In genomic region chr2:115413796-115414195, GRCh38 we compare ENCODE assay signal across 14 cellular contexts.
DNase-seq lines count a peak whose midpoint lies in the region; ATAC-seq and TF ChIP-seq lines count a peak whose summit lies in the region.
"Had no signal": no experiment of that assay in that cellular context is flagged by ENCODE, and none has a peak within 500 bp of the region (broad histone marks: within the 10 kb centered on the region; RNA-seq: fewer than 3 reads in every experiment).

No MANE protein-coding gene starts in this region.

- peak; percentile 38 for DNase-seq in NCI-H460 (ENCODE audit: extremely low read depth, low read depth)
- DNase-seq in astrocyte of the hippocampus (ENCODE audit: low read depth, low spot score): peak; percentile 10
- DNase-seq in mesenchymal stem cell: peak; percentile 11
- DNase-seq in smooth muscle cell (lab: John Stamatoyannopoulos, UW; ENCODE audit: unreplicated experiment): no peak
- no peak for DNase-seq in G401 (ENCODE audit: low spot score)
- DNase-seq in endodermal cell: no peak
- DNase-seq: Calu3; CD8-positive, alpha-beta T cell; DMS79 treated with DMSO at 0.1 percent for 48 hours had no signal

- H2AK5ac ChIP-seq in mesenchymal stem cell (ENCODE audit: low read length, severe bottlenecking): no peak overlapping the region

- no peak overlapping the region for H2BK120ac ChIP-seq in mesenchymal stem cell (ENCODE audit: low read depth, low read length)

- TF ChIP-seq CTCF in smooth muscle cell (IDR thresholded peaks at IDR 0.05; ENCODE audit: borderline replicate concordance, insufficient read depth, poor library complexity, severe bottlenecking) (no peak), endodermal cell (conservative IDR thresholded peaks at IDR 0.05) (no peak)

- H3K14ac ChIP-seq in mesenchymal stem cell (ENCODE audit: low read length in 2 of 2): no peak overlapping the region

- no peak overlapping the region for H2BK15ac ChIP-seq in mesenchymal stem cell (ENCODE audit: low read depth, poor library complexity, severe bottlenecking)

- no peaks in the 10 kb centered on the region for H3K79me2 ChIP-seq in smooth muscle cell (ENCODE audit: low read depth)

- no peak overlapping the region for H3K27ac Mint-ChIP-seq in endodermal cell
- H3K27ac Mint-ChIP-seq: B cell; CD8-positive, alpha-beta T cell had no signal

- H3K4me1 ChIP-seq in mesenchymal stem cell (ENCODE audit: control insufficient read depth, insufficient read depth, low read depth, low read length) (no peaks in the 10 kb centered on the region), smooth muscle cell (ENCODE audit: low read depth) (peaks cover 6% of the 10 kb centered on the region), endodermal cell (ENCODE audit: control insufficient read depth, insufficient read depth, low read length) (no peaks in the 10 kb centered on the region)
- H3K4me1 ChIP-seq: BLaER1 treated with 17β-estradiol and CSF1 and Interleukin-3, amounts not matched to agents 10 nM and 100 nM; HAP-1 had no signal

- H3K9ac ChIP-seq in mesenchymal stem cell (ENCODE audit: low read length) (no peak overlapping the region), smooth muscle cell (ENCODE audit: low read depth) (peak overlapping the region; percentile 12), endodermal cell (ENCODE audit: extremely low read depth, low read length, poor library complexity, severe bottlenecking) (no peak overlapping the region)
- H3K9ac ChIP-seq: BLaER1 treated with 17β-estradiol and CSF1 and Interleukin-3, amounts not matched to agents 10 nM and 100 nM had no signal

- in situ Hi-C loops in G401 (cut with HindIII; ENCODE audit: low sequenced_read_pairs): no loop called here

- no peaks in the 10 kb centered on the region for H3K4me1 Mint-ChIP-seq in endodermal cell
- H3K4me1 Mint-ChIP-seq: B cell had no signal

- no peak overlapping the region for H3K4me3 ChIP-seq in mesenchymal stem cell (ENCODE audit: insufficient read depth in 1 of 2, low read depth in 1 of 2, low read length in 2 of 2)
- H3K4me3 ChIP-seq in smooth muscle cell: no peak overlapping the region
- no peak overlapping the region for H3K4me3 ChIP-seq in endodermal cell (ENCODE audit: low read length)
- H3K4me3 ChIP-seq: BLaER1 treated with 17β-estradiol and CSF1 and Interleukin-3, amounts not matched to agents 10 nM and 100 nM; HAP-1 had no signal

- H3K27me3 Mint-ChIP-seq in endodermal cell (ENCODE audit: insufficient read depth): no peaks in the 10 kb centered on the region
- H3K27me3 Mint-ChIP-seq: B cell had no signal

- no peaks in the 10 kb centered on the region for H3K79me1 ChIP-seq in mesenchymal stem cell (replicated peaks; ENCODE audit: low read length, poor library complexity, severe bottlenecking)

- H3K4me3 Mint-ChIP-seq in endodermal cell: no peak overlapping the region
- H3K4me3 Mint-ChIP-seq: B cell; CD8-positive, alpha-beta T cell had no signal

- H3K27me3 ChIP-seq in mesenchymal stem cell (ENCODE audit: control insufficient read depth in 1 of 2, insufficient read depth in 1 of 2, low read length in 2 of 2): no peaks in the 10 kb centered on the region
- no peaks in the 10 kb centered on the region for H3K27me3 ChIP-seq in smooth muscle cell (ENCODE audit: low read depth)
- no peaks in the 10 kb centered on the region for H3K27me3 ChIP-seq in endodermal cell (ENCODE audit: control insufficient read depth, insufficient read depth, low read length, poor library complexity, severe bottlenecking)
- H3K27me3 ChIP-seq: BLaER1 treated with 17β-estradiol and CSF1 and Interleukin-3, amounts not matched to agents 10 nM and 100 nM had no signal

- no peaks in the 10 kb centered on the region for H3K9me3 Mint-ChIP-seq in endodermal cell

- no peak overlapping the region for H4K91ac ChIP-seq in mesenchymal stem cell (ENCODE audit: low read length)

- H3K4me2 ChIP-seq in mesenchymal stem cell (ENCODE audit: low read length, poor library complexity, severe bottlenecking) (no peak overlapping the region), smooth muscle cell (peak overlapping the region; percentile 70)
- H3K4me2 ChIP-seq: BLaER1 treated with 17β-estradiol and CSF1 and Interleukin-3, amounts not matched to agents 10 nM and 100 nM had no signal

- WGBS in mesenchymal stem cell: no CpG with 5 or more reads among the region's 2 CpGs
- 3% methylated on average over 2 of the region's 2 CpGs for WGBS in smooth muscle cell (ENCODE audit: low lambda C conversion rate)
- WGBS in endodermal cell (ENCODE audit: insufficient coverage in 1 of 2, insufficient read length in 1 of 2), 2 experiments: 100% methylated on average over 2 of the region's 2 CpGs; no CpG with 5 or more reads in 1 of the 2 experiments

- H3K36me3 Mint-ChIP-seq in endodermal cell (ENCODE audit: low read depth): no peaks in the 10 kb centered on the region
- H3K36me3 Mint-ChIP-seq: CD8-positive, alpha-beta T cell had no signal

- H3K18ac ChIP-seq in mesenchymal stem cell (ENCODE audit: low read depth in 1 of 2, low read length in 2 of 2): no peak overlapping the region

- H2AFZ ChIP-seq in mesenchymal stem cell (ENCODE audit: low read depth, low read length) (no peak overlapping the region), smooth muscle cell (ENCODE audit: low read depth) (no peak overlapping the region)

- no peak overlapping the region for H3K23ac ChIP-seq in mesenchymal stem cell (ENCODE audit: low read length in 2 of 2)

- H4K8ac ChIP-seq in mesenchymal stem cell (ENCODE audit: low read length): no peak overlapping the region

- H3F3A ChIP-seq in smooth muscle cell (ENCODE audit: low read depth): peaks cover 9% of the 10 kb centered on the region

- no peaks in the 10 kb centered on the region for H4K20me1 ChIP-seq in smooth muscle cell (ENCODE audit: low read depth)
- H4K20me1 ChIP-seq: BLaER1 treated with 17β-estradiol and CSF1 and Interleukin-3, amounts not matched to agents 10 nM and 100 nM had no signal

- H3K36me3 ChIP-seq in mesenchymal stem cell (ENCODE audit: control insufficient read depth in 1 of 2, insufficient read depth in 2 of 2, low read depth in 1 of 2, low read length in 2 of 2) (no peaks in the 10 kb centered on the region), smooth muscle cell (ENCODE audit: low read depth) (no peaks in the 10 kb centered on the region), endodermal cell (ENCODE audit: control insufficient read depth, insufficient read depth, low read length) (no peaks in the 10 kb centered on the region)
- H3K36me3 ChIP-seq: BLaER1 treated with 17β-estradiol and CSF1 and Interleukin-3, amounts not matched to agents 10 nM and 100 nM; HAP-1 had no signal

- H3K27ac ChIP-seq in mesenchymal stem cell (ENCODE audit: low read length, poor library complexity, severe bottlenecking) (no peak overlapping the region), smooth muscle cell (ENCODE audit: low read depth) (peak overlapping the region; percentile 89), endodermal cell (ENCODE audit: low read depth, low read length) (no peak overlapping the region)
- H3K27ac ChIP-seq: BLaER1 treated with 17β-estradiol and CSF1 and Interleukin-3, amounts not matched to agents 10 nM and 100 nM; HL-60 had no signal

- no peak overlapping the region for H2BK12ac ChIP-seq in mesenchymal stem cell (ENCODE audit: low read length in 2 of 2)

- H2BK5ac ChIP-seq in mesenchymal stem cell (ENCODE audit: low read depth, low read length, poor library complexity, severe bottlenecking): no peak overlapping the region

- no peak overlapping the region for H3K4ac ChIP-seq in mesenchymal stem cell (ENCODE audit: low read depth in 1 of 2, low read length in 2 of 2)

- no peak for ATAC-seq in GM21576 (IDR thresholded peaks at IDR 0.05; ENCODE audit: unreplicated experiment)
- ATAC-seq: CD8-positive, alpha-beta T cell had no signal

- H3K9me3 ChIP-seq in mesenchymal stem cell (ENCODE audit: control insufficient read depth, low read length) (peaks cover 32% of the 10 kb centered on the region), smooth muscle cell (replicated peaks; ENCODE audit: low read depth) (no peaks in the 10 kb centered on the region), endodermal cell (ENCODE audit: control insufficient read depth, low read length) (no peaks in the 10 kb centered on the region)
- H3K9me3 ChIP-seq: BLaER1 treated with 17β-estradiol and CSF1 and Interleukin-3, amounts not matched to agents 10 nM and 100 nM; HAP-1 had no signal

Comparison
In these comparisons a context has a peak if more than half of its experiments do, and no peak if none do; other contexts are left out.
1. DNase-seq: peak in NCI-H460 (single experiment), astrocyte of the hippocampus (single experiment) and mesenchymal stem cell (single experiment); none in smooth muscle cell (single experiment), G401 (single experiment) and endodermal cell (single experiment).